1 cellular context compared by ENCODE assay signal in the genomic region with DNA sequence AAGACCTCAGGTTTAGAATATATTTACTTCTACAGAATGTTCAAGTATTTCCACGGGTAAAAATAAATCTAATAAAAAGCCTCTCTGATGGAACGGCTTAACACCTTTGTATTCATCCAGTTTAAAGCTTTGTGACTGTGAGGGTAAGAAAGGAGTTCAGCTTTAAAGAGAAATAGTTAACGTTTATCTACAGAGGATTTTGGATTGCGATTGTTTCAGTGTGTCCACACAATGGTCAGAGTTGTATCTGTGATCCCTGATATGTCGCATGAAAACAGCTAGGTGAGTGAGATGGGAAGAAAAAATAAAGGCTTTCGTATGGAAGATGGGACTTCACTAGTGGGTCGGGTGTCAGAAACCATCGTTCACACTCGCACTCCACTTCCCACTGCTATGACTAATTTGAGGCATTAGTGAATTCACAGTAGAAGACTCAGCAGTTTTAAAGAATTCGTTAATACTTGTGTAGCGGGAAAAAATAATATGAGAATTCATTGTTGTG.
TF ChIP-seq lines count a peak whose summit lies in the region.

No MANE protein-coding gene starts in this region.

TF ChIP-seq in GM12878, 131 proteins besides CTCF, POLR2A, EP300 and RAD21 (continued from another document):
- TF ChIP-seq ZBTB4 (CRISPR knock-in tag; IDR thresholded peaks at IDR 0.05) (no peak), CBFB (IDR thresholded peaks at IDR 0.05; ENCODE audit: low read depth) (no peak), MEF2A (IDR thresholded peaks at IDR 0.05; ENCODE audit: insufficient read depth, low read depth, low read length) (no peak), HDAC2 (IDR thresholded peaks at IDR 0.05) (no peak), PRDM15 (CRISPR knock-in tag; IDR thresholded peaks at IDR 0.05) (no peak), ESRRA (IDR thresholded peaks at IDR 0.05; ENCODE audit: low read length) (no peak), JUND (IDR thresholded peaks at IDR 0.05; ENCODE audit: low read depth, low read length) (no peak), ETV6 (conservative IDR thresholded peaks at IDR 0.05 in 1 of 2, IDR thresholded peaks at IDR 0.05 in 1 of 2; ENCODE audit: borderline replicate concordance in 1 of 2, low read depth in 1 of 2) (no peak), EGR1 (IDR thresholded peaks at IDR 0.05; ENCODE audit: borderline replicate concordance in 1 of 2, low read depth in 2 of 2, low read length in 2 of 2) (no peak), POLR2AphosphoS5 (IDR thresholded peaks at IDR 0.05; ENCODE audit: low read length) (no peak), IRF4 (IDR thresholded peaks at IDR 0.05; ENCODE audit: low read depth, low read length) (no peak), NFYA (IDR thresholded peaks at IDR 0.05; ENCODE audit: borderline replicate concordance, low read depth, low read length) (no peak), CHD4 (IDR thresholded peaks at IDR 0.05) (no peak), RAD51 (IDR thresholded peaks at IDR 0.05) (no peak)
- TF ChIP-seq, protein P1, sequence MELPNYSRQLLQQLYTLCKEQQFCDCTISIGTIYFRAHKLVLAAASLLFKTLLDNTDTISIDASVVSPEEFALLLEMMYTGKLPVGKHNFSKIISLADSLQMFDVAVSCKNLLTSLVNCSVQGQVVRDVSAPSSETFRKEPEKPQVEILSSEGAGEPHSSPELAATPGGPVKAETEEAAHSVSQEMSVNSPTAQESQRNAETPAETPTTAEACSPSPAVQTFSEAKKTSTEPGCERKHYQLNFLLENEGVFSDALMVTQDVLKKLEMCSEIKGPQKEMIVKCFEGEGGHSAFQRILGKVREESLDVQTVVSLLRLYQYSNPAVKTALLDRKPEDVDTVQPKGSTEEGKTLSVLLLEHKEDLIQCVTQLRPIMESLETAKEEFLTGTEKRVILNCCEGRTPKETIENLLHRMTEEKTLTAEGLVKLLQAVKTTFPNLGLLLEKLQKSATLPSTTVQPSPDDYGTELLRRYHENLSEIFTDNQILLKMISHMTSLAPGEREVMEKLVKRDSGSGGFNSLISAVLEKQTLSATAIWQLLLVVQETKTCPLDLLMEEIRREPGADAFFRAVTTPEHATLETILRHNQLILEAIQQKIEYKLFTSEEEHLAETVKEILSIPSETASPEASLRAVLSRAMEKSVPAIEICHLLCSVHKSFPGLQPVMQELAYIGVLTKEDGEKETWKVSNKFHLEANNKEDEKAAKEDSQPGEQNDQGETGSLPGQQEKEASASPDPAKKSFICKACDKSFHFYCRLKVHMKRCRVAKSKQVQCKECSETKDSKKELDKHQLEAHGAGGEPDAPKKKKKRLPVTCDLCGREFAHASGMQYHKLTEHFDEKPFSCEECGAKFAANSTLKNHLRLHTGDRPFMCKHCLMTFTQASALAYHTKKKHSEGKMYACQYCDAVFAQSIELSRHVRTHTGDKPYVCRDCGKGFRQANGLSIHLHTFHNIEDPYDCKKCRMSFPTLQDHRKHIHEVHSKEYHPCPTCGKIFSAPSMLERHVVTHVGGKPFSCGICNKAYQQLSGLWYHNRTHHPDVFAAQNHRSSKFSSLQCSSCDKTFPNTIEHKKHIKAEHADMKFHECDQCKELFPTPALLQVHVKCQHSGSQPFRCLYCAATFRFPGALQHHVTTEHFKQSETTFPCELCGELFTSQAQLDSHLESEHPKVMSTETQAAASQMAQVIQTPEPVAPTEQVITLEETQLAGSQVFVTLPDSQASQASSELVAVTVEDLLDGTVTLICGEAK (IDR thresholded peaks at IDR 0.05; ENCODE audit: borderline replicate concordance): no peak
- TF ChIP-seq, protein P2, sequence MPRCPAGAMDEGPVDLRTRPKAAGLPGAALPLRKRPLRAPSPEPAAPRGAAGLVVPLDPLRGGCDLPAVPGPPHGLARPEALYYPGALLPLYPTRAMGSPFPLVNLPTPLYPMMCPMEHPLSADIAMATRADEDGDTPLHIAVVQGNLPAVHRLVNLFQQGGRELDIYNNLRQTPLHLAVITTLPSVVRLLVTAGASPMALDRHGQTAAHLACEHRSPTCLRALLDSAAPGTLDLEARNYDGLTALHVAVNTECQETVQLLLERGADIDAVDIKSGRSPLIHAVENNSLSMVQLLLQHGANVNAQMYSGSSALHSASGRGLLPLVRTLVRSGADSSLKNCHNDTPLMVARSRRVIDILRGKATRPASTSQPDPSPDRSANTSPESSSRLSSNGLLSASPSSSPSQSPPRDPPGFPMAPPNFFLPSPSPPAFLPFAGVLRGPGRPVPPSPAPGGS (IDR thresholded peaks at IDR 0.05; ENCODE audit: borderline replicate concordance, insufficient read depth, low read depth, low read length, poor library complexity, severe bottlenecking): no peak
